ENCODE assay signal across 9 cellular contexts in genomic region chr12:27220057-27220987, GRCh38. TPM values are rescaled to one million over a fixed set of nuclear protein-coding genes. Genes with fewer than 3 reads are reported as not detected.
DNase-seq lines count a peak whose midpoint lies in the region; ATAC-seq and TF ChIP-seq lines count a peak whose summit lies in the region.
"Had no signal": no experiment of that assay in that cellular context is flagged by ENCODE, and none has a peak within 500 bp of the region (broad histone marks: within the 10 kb centered on the region; RNA-seq: fewer than 3 reads in every experiment).

No MANE protein-coding gene starts in this region.

- H3K79me2 ChIP-seq in fibroblast of lung (ENCODE audit: control insufficient read depth, insufficient read depth, low read length) = no peaks in the 10 kb centered on the region

- no peaks in the 10 kb centered on the region for H4K20me1 ChIP-seq in fibroblast of lung (ENCODE audit: control insufficient read depth, extremely low read depth, insufficient read depth, low read length)

- H3K4me2 ChIP-seq in fibroblast of lung (ENCODE audit: extremely low read depth, insufficient read depth, low read length) = peak overlapping the region; percentile 8

- TF ChIP-seq CTCF in fibroblast of lung (conservative IDR thresholded peaks at IDR 0.05 in 1 of 2, IDR thresholded peaks at IDR 0.05 in 1 of 2; ENCODE audit: low read depth in 1 of 2, low read length in 2 of 2) = no peak

- H3K4me3 ChIP-seq in fibroblast of lung (replicated peaks in 1 of 4; ENCODE audit: control extremely low read depth in 1 of 4, insufficient read depth in 1 of 4, low read depth in 3 of 4, low read length in 4 of 4) (no peak overlapping the region), HAP-1 (no peak overlapping the region)

- H3K27me3 ChIP-seq in fibroblast of lung (ENCODE audit: control insufficient read depth, insufficient read depth, low read length) = no peaks in the 10 kb centered on the region
- H3K27me3 ChIP-seq in HAP-1 (ENCODE audit: low read depth) = no peaks in the 10 kb centered on the region

- in situ Hi-C loops in HAP-1 (cut with MboI; ENCODE audit: low sequenced_read_pairs) = no loop called here

- no peaks in the 10 kb centered on the region for H3K4me1 ChIP-seq in fibroblast of lung (ENCODE audit: control insufficient read depth, extremely low read depth, insufficient read depth, low read length)
- H3K4me1 ChIP-seq in HAP-1 = no peaks in the 10 kb centered on the region

- peak; percentile 16 to 27 for DNase-seq in fibroblast of lung (ENCODE audit: low read depth in 2 of 2)
- DNase-seq in left ventricle myocardium superior = no peak
- no peak for DNase-seq in central memory CD4-positive, alpha-beta T cell
- no peak for DNase-seq in HAP-1 (ENCODE audit: low spot score in 2 of 2)
- no peak for DNase-seq in NCI-H2029 treated with DMSO at 0.1 percent for 48 hours (lab: John Stamatoyannopoulos, UW)
- DNase-seq: nephron progenitor cell had no signal

- H3K9me3 ChIP-seq in fibroblast of lung (ENCODE audit: control insufficient read depth, insufficient read depth, low read depth, low read length) (no peaks in the 10 kb centered on the region), HAP-1 (no peaks in the 10 kb centered on the region)

- ATAC-seq in GM18519 (IDR thresholded peaks at IDR 0.05; ENCODE audit: low FRiP score, unreplicated experiment) = peak; percentile 58
- peak; percentile 54 for ATAC-seq in GM21619 (IDR thresholded peaks at IDR 0.05; ENCODE audit: unreplicated experiment)
- ATAC-seq in HG03571 (IDR thresholded peaks at IDR 0.05; ENCODE audit: unreplicated experiment) = peak; percentile 64
- ATAC-seq in left ventricle myocardium superior = no peak

- H2AFZ ChIP-seq in fibroblast of lung (ENCODE audit: low read length) = no peak overlapping the region

- intact Hi-C loops in left ventricle myocardium superior (cut with micrococcal nuclease) = no loop called here

- no peak overlapping the region for H3K9ac ChIP-seq in fibroblast of lung (ENCODE audit: insufficient read depth, low read length)

- H3K36me3 ChIP-seq in fibroblast of lung (ENCODE audit: control insufficient read depth, insufficient read depth, low read length) (no peaks in the 10 kb centered on the region), HAP-1 (replicated peaks) (no peaks in the 10 kb centered on the region)

- no peak overlapping the region for H3K27ac ChIP-seq in fibroblast of lung (ENCODE audit: insufficient read depth, low read length)

RNA-seq across cellular contexts. Expression of gene STK38L, which starts 23.8 kb away (rescaled TPM):
- total RNA-seq in fibroblast of lung = 16.5 and 18.0 TPM in 2 replicates
- 8.9 and 19.9 TPM in 2 replicates for polyA plus RNA-seq in fibroblast of lung
- 9.0 and 16.3 TPM in 2 replicates for polyA plus RNA-seq in fibroblast of lung (2012)
- polyA minus RNA-seq in fibroblast of lung (ENCODE audit: low replicate concordance) = 0.51 and 1.5 TPM in 2 replicates
- 66.1 TPM for total RNA-seq in left ventricle myocardium superior

Comparison
In these comparisons a context has a peak if more than half of its experiments do, and no peak if none do; other contexts are left out.
1. DNase-seq: peak in fibroblast of lung (2 of 2); none in left ventricle myocardium superior (single experiment), central memory CD4-positive, alpha-beta T cell (single experiment), HAP-1 (0 of 2) and NCI-H2029 treated with DMSO at 0.1 percent for 48 hours (single experiment).